In the genomic region with DNA sequence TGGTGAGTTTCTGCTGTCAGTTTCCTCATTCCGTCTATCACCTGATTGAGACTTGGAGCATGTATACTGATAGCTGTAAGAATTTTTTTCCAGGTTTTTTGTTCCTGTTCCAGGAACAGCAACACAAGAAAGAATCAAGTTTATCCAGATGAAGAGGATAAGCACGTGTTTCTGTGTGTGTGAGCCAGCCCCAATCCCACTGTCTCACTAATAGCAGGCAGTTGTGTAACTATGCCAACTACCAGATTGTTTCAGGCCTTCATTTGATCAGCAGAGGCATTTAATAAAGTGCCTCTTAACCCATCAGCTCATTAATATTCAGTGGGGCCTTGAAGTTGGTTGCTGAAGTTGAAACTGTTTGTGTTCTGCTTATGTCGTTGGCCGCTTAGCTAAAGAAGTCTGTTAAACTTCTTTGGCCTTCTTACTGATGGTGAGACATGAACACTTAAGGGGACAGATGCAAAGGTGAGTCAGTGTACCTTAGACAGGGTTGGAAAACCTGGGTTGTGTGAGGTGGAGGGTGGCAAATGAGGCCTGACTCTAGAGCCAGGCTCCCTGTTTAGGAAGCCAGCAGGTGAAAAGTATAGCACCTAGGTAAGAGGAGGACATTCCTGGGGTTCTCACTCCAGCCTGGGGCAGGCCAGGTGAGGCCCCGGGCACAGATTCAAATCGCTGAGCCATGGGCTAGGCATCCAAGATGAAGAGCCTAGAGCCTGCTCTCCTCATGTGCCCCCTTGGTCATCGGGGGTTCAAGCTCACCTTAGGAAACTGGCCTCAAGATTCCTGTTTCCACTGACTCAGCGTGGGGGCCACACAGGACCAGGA, we compare ENCODE assay signal across 11 cellular contexts. TPM values are rescaled to one million over a fixed set of nuclear protein-coding genes. Genes with fewer than 3 reads are reported as not detected.
A peak's percentile ranks its signal among the peaks of the same experiment; 100 is the strongest.
DNase-seq lines count a peak whose midpoint lies in the region; ATAC-seq and TF ChIP-seq lines count a peak whose summit lies in the region.
"Had no signal": no experiment of that assay in that cellular context is flagged by ENCODE, and none has a peak within 500 bp of the region (broad histone marks: within the 10 kb centered on the region; RNA-seq: fewer than 3 reads in every experiment).

No MANE protein-coding gene starts in this region.

- peak; percentile 53 for DNase-seq in activated CD8-positive, alpha-beta memory T cell treated with anti-CD3 and anti-CD28 coated beads for 24 hours
- DNase-seq in activated CD8-positive, alpha-beta memory T cell treated with anti-CD3 and anti-CD28 coated beads, Interleukin-2, amount 10 ng/mL, durations not matched to agents 7 days and 5 days, result no peak
- DNase-seq in kidney tubule cell (ENCODE audit: low spot score) (peak; percentile 79), thyroid gland (peak; percentile 56 to 63), NCI-H82 treated with DMSO at 0.1 percent for 48 hours (lab: John Stamatoyannopoulos, UW; ENCODE audit: unreplicated experiment) (no peak)
- no peak for DNase-seq in activated CD4-positive, CD25-positive, alpha-beta regulatory T cell (lab: John Stamatoyannopoulos, UW)
- DNase-seq: ACHN, NCI-H2171, SIG-M5 had no signal

- no peaks in the 10 kb centered on the region for H3K36me3 ChIP-seq in thyroid gland

- H3K27me3 Mint-ChIP-seq in activated CD8-positive, alpha-beta memory T cell treated with anti-CD3 and anti-CD28 coated beads, Interleukin-2, amount 10 ng/mL, durations not matched to agents 7 days and 5 days, result no peaks in the 10 kb centered on the region
- H3K27me3 Mint-ChIP-seq in activated naive CD8-positive, alpha-beta T cell, result no peaks in the 10 kb centered on the region

- intact Hi-C loops in thyroid gland (cut with DNase I), result no loop called here

- H3K4me3 ChIP-seq in thyroid gland (replicated peaks in 1 of 3), result no peak overlapping the region

- peaks cover 29% of the 10 kb centered on the region for H3K36me3 Mint-ChIP-seq in activated CD8-positive, alpha-beta memory T cell treated with anti-CD3 and anti-CD28 coated beads, Interleukin-2, amount 10 ng/mL, durations not matched to agents 7 days and 5 days
- peaks cover 5% of the 10 kb centered on the region for H3K36me3 Mint-ChIP-seq in activated naive CD8-positive, alpha-beta T cell

- H3K4me3 Mint-ChIP-seq in activated CD8-positive, alpha-beta memory T cell treated with anti-CD3 and anti-CD28 coated beads, Interleukin-2, amount 10 ng/mL, durations not matched to agents 7 days and 5 days, result no peak overlapping the region
- H3K4me3 Mint-ChIP-seq in activated naive CD8-positive, alpha-beta T cell, result no peak overlapping the region

- peaks cover 62% of the 10 kb centered on the region for H3K4me1 Mint-ChIP-seq in activated CD8-positive, alpha-beta memory T cell treated with anti-CD3 and anti-CD28 coated beads, Interleukin-2, amount 10 ng/mL, durations not matched to agents 7 days and 5 days
- peaks cover 67% of the 10 kb centered on the region for H3K4me1 Mint-ChIP-seq in activated naive CD8-positive, alpha-beta T cell (ENCODE audit: low read depth)

- peak overlapping the region; percentile 89 to 94 (median 90) for H3K27ac ChIP-seq in thyroid gland

- H3K9me3 Mint-ChIP-seq in activated CD8-positive, alpha-beta memory T cell treated with anti-CD3 and anti-CD28 coated beads, Interleukin-2, amount 10 ng/mL, durations not matched to agents 7 days and 5 days (ENCODE audit: low read depth), result no peaks in the 10 kb centered on the region
- H3K9me3 Mint-ChIP-seq in activated naive CD8-positive, alpha-beta T cell (ENCODE audit: low read depth), result no peaks in the 10 kb centered on the region

- peak in 1 of 2 donors; percentile 19 for TF ChIP-seq POLR2A in thyroid gland (IDR thresholded peaks at IDR 0.05)

- CTCF ChIA-PET in activated CD8-positive, alpha-beta memory T cell treated with anti-CD3 and anti-CD28 coated beads, Interleukin-2, amount 10 ng/mL, durations not matched to agents 7 days and 5 days (lab: Charles Lee), result no interaction called here

- no peak for TF ChIP-seq CTCF in thyroid gland (IDR thresholded peaks at IDR 0.05)

- H3K9me3 ChIP-seq in thyroid gland, result no peaks in the 10 kb centered on the region

- no peak overlapping the region for H3K27ac Mint-ChIP-seq in activated CD8-positive, alpha-beta memory T cell treated with anti-CD3 and anti-CD28 coated beads, Interleukin-2, amount 10 ng/mL, durations not matched to agents 7 days and 5 days
- peak overlapping the region; percentile 89 for H3K27ac Mint-ChIP-seq in activated naive CD8-positive, alpha-beta T cell

- peaks cover 25 to 60% of the 10 kb centered on the region in 2 donors for H3K4me1 ChIP-seq in thyroid gland

- no peak for ATAC-seq in activated CD8-positive, alpha-beta memory T cell treated with anti-CD3 and anti-CD28 coated beads, Interleukin-2, amount 10 ng/mL, durations not matched to agents 7 days and 5 days
- ATAC-seq in HG02571 (IDR thresholded peaks at IDR 0.05; ENCODE audit: unreplicated experiment), result no peak

- WGBS in thyroid gland, 2 donors, result 47 to 59% methylated on average over 7 of the region's 8 CpGs

- no peaks in the 10 kb centered on the region for H3K27me3 ChIP-seq in thyroid gland

RNA-seq across cellular contexts. Expression of a gene that starts 3.7 kb away (rescaled TPM):
- total RNA-seq in activated CD8-positive, alpha-beta memory T cell treated with anti-CD3 and anti-CD28 coated beads, Interleukin-2, amount 10 ng/mL, durations not matched to agents 7 days and 5 days, result 10 to 100 TPM; 68.6 to 78.2 TPM
- total RNA-seq in thyroid gland, result 100 to 1,000 TPM; 125 to 167 (median 137) TPM

RNA-seq across cellular contexts. Expression of a gene that starts 6.7 kb away (rescaled TPM):
- 10 to 100 TPM; 90.6 to 92.3 TPM for total RNA-seq in activated CD8-positive, alpha-beta memory T cell treated with anti-CD3 and anti-CD28 coated beads, Interleukin-2, amount 10 ng/mL, durations not matched to agents 7 days and 5 days
- 10 to 100 TPM; 54.4 to 69.4 (median 60.1) TPM for total RNA-seq in thyroid gland

RNA-seq across cellular contexts. Expression of a gene that starts 45.4 kb away (rescaled TPM):
- total RNA-seq in activated CD8-positive, alpha-beta memory T cell treated with anti-CD3 and anti-CD28 coated beads, Interleukin-2, amount 10 ng/mL, durations not matched to agents 7 days and 5 days, result 10 to 100 TPM; 14.8 to 17.3 TPM
- total RNA-seq in thyroid gland, result 10 to 100 TPM; 16.1 to 41.5 (median 21.9) TPM

Comparison
In these comparisons a context has a peak if more than half of its experiments do, and no peak if none do; other contexts are left out.
1. DNase-seq: peak in activated CD8-positive, alpha-beta memory T cell treated with anti-CD3 and anti-CD28 coated beads for 24 hours (single experiment), kidney tubule cell (single experiment) and thyroid gland (2 of 2); none in activated CD8-positive, alpha-beta memory T cell treated with anti-CD3 and anti-CD28 coated beads, Interleukin-2, amount 10 ng/mL, durations not matched to agents 7 days and 5 days (single experiment), activated CD4-positive, CD25-positive, alpha-beta regulatory T cell (0 of 4) and NCI-H82 treated with DMSO at 0.1 percent for 48 hours (single experiment).